ENCODE assay signal across 15 cellular contexts in genomic region chr5:50476549-50476948, GRCh38. TPM values are rescaled to one million over a fixed set of nuclear protein-coding genes. Genes with fewer than 3 reads are reported as not detected.
DNase-seq lines count a peak whose midpoint lies in the region; ATAC-seq and TF ChIP-seq lines count a peak whose summit lies in the region.
"Had no signal": no experiment of that assay in that cellular context is flagged by ENCODE, and none has a peak within 500 bp of the region (broad histone marks: within the 10 kb centered on the region; RNA-seq: fewer than 3 reads in every experiment).

No MANE protein-coding gene starts in this region.

- TF ChIP-seq POLR2A in esophagus squamous epithelium (IDR thresholded peaks at IDR 0.05): no peak

- WGBS in esophagus squamous epithelium, 2 donors: 40 to 43% methylated on average over 1 of the region's 1 CpG

- no peaks in the 10 kb centered on the region for H3K4me1 ChIP-seq in esophagus squamous epithelium
- H3K4me1 ChIP-seq: heart left ventricle had no signal

- ATAC-seq in GM19324 (IDR thresholded peaks at IDR 0.05; ENCODE audit: low FRiP score, unreplicated experiment) (peak; percentile 98), HG02610 (IDR thresholded peaks at IDR 0.05; ENCODE audit: unreplicated experiment) (peak; percentile 78), HG03342 (IDR thresholded peaks at IDR 0.05; ENCODE audit: unreplicated experiment) (peak; percentile 99)
- ATAC-seq: heart left ventricle, T-cell had no signal

- no peaks in the 10 kb centered on the region for H3K36me3 ChIP-seq in WERI-Rb-1
- H3K36me3 ChIP-seq in esophagus squamous epithelium: no peaks in the 10 kb centered on the region
- H3K36me3 ChIP-seq: heart left ventricle had no signal

- DNase-seq in GM12864 (ENCODE audit: low read depth): peak; percentile 18
- DNase-seq in WERI-Rb-1: no peak
- DNase-seq in esophagus squamous epithelium (lab: John Stamatoyannopoulos, UW): no peak
- DNase-seq in NCI-H1417 treated with DMSO at 0.1 percent for 48 hours (lab: John Stamatoyannopoulos, UW): no peak
- no peak for DNase-seq in cerebellum (ENCODE audit: low spot score)
- DNase-seq: effector memory CD4-positive, alpha-beta T cell; EL; HCEC 1CT; heart left ventricle; mammary epithelial cell; NCI-H526; T-cell had no signal

- TF ChIP-seq CTCF in GM12864 (IDR thresholded peaks at IDR 0.05; ENCODE audit: low read depth, low read length, missing control alignments) (no peak), WERI-Rb-1 (IDR thresholded peaks at IDR 0.05; ENCODE audit: low read depth, low read length) (no peak), esophagus squamous epithelium (IDR thresholded peaks at IDR 0.05) (no peak)

- intact Hi-C loops in esophagus squamous epithelium (cut with DNase I): no loop called here

- no peak overlapping the region for H3K27ac ChIP-seq in WERI-Rb-1
- no peak overlapping the region for H3K27ac ChIP-seq in esophagus squamous epithelium
- H3K27ac ChIP-seq: heart left ventricle had no signal

- H3K9me3 ChIP-seq in WERI-Rb-1 (ENCODE audit: severe bottlenecking) (peaks cover 2% of the 10 kb centered on the region), esophagus squamous epithelium (no peaks in the 10 kb centered on the region)
- H3K9me3 ChIP-seq: heart left ventricle had no signal

- H3K27me3 ChIP-seq in WERI-Rb-1 (ENCODE audit: insufficient read depth, low read depth, severe bottlenecking) (no peaks in the 10 kb centered on the region), esophagus squamous epithelium (no peaks in the 10 kb centered on the region)
- H3K27me3 ChIP-seq: heart left ventricle had no signal

- no peak overlapping the region for H3K4me3 ChIP-seq in GM12864 (ENCODE audit: low read depth, low read length)
- H3K4me3 ChIP-seq in WERI-Rb-1 (ENCODE audit: low read depth, low read length): no peak overlapping the region
- H3K4me3 ChIP-seq in esophagus squamous epithelium: no peak overlapping the region
- H3K4me3 ChIP-seq: heart left ventricle had no signal

RNA-seq across cellular contexts. Expression of gene EMB, which starts 35.5 kb away (rescaled TPM):
- total RNA-seq in esophagus squamous epithelium: 10 to 100 TPM in 2 of 4 donors, 1 to 10 TPM in 2; 2.2 to 16.4 (median 9.4) TPM
- 7.9 TPM for total RNA-seq in cerebellum
